20 cellular contexts compared by ENCODE assay signal in the genomic region with DNA sequence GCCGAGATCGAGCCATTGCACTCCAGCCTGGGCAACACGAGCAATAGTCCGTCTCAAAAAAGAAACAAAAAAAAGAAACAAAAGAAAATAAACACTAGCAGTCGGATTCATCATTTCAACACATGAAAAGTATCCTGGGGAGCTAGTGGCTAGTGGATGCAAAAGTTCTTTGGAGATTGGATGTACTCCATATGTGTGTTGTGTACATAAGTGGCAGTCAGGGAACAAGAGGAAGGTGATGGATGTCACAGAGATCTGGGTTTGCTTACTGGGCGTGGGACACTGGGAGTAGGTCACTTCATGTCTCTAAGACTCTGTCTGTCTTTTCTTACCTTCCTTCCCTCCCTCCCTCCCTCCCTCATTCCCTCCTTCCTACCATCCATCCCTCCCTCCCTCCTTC. TPM values are rescaled to one million over a fixed set of nuclear protein-coding genes. Genes with fewer than 3 reads are reported as not detected.
DNase-seq lines count a peak whose midpoint lies in the region; ATAC-seq, FAIRE-seq and TF ChIP-seq lines count a peak whose summit lies in the region.
"Had no signal": no experiment of that assay in that cellular context is flagged by ENCODE, and none has a peak within 500 bp of the region (broad histone marks: within the 10 kb centered on the region; RNA-seq: fewer than 3 reads in every experiment).

No MANE protein-coding gene starts in this region.

- H2BK120ac ChIP-seq in trophoblast cell (ENCODE audit: insufficient read depth, low read length, poor library complexity) = no peak overlapping the region

- no peak overlapping the region for H2AK5ac ChIP-seq in trophoblast cell (ENCODE audit: low read length)

- TF ChIP-seq CTCF in HepG2 (CRISPR knock-in tag; IDR thresholded peaks at IDR 0.05) = no peak
- TF ChIP-seq CTCF in right lobe of liver (IDR thresholded peaks at IDR 0.05) = no peak
- TF ChIP-seq CTCF in astrocyte of the spinal cord (IDR thresholded peaks at IDR 0.05; ENCODE audit: low read depth, low read length) = no peak
- TF ChIP-seq CTCF in mucosa of descending colon (IDR thresholded peaks at IDR 0.05) = no peak
- no peak for TF ChIP-seq CTCF in gastroesophageal sphincter (IDR thresholded peaks at IDR 0.05)

- ATAC-seq in HepG2 (no peak), right lobe of liver (no peak), mucosa of descending colon (peak; percentile 45), gastroesophageal sphincter (no peak)
- ATAC-seq: A549, K562 had no signal

- FAIRE-seq in HepG2 (lab: Jason Lieb, UNC) = no peak
- FAIRE-seq: A549, D721Med, K562, RCC 7860 had no signal

- DNase-seq in HepG2 (ENCODE audit: low spot score) (no peak), right lobe of liver (no peak), astrocyte of the spinal cord (ENCODE audit: low read depth, low spot score) (peak; percentile 35), mucosa of descending colon (no peak), SJCRH30 (no peak), kidney tubule cell (ENCODE audit: low spot score) (no peak), trophoblast cell (no peak)
- DNase-seq: BE2C, DMS53, H7, NCI-H1105 treated with DMSO at 0.1 percent for 48 hours, NCI-H1694, NCI-H2081, NCI-H2171 treated with DMSO at 0.1 percent for 48 hours, NCI-H524 treated with DMSO at 0.1 percent for 48 hours had no signal

- H2BK12ac ChIP-seq in trophoblast cell (ENCODE audit: low read length) = no peak overlapping the region

- H3K79me1 ChIP-seq in trophoblast cell (ENCODE audit: low read length) = no peaks in the 10 kb centered on the region

- H4K12ac ChIP-seq in trophoblast cell (ENCODE audit: low read depth, low read length) = no peak overlapping the region

- no peak for TF ChIP-seq EP300 in HepG2 (IDR thresholded peaks at IDR 0.05; ENCODE audit: low read depth in 2 of 2, low read length in 2 of 2)
- no peak for TF ChIP-seq EP300 in HepG2 (CRISPR knock-in tag; IDR thresholded peaks at IDR 0.05; ENCODE audit: borderline replicate concordance)
- TF ChIP-seq EP300 in gastroesophageal sphincter (IDR thresholded peaks at IDR 0.05) = no peak

- H3K14ac ChIP-seq in trophoblast cell (ENCODE audit: low read length) = no peak overlapping the region

- intact Hi-C loops in HepG2 (cut with micrococcal nuclease; ENCODE audit: unreplicated experiment) = no loop called here
- intact Hi-C loops in right lobe of liver (cut with DNase I) = no loop called here
- intact Hi-C loops in mucosa of descending colon (cut with DNase I, micrococcal nuclease) = no loop called here

- H3K9ac ChIP-seq in HepG2 (ENCODE audit: insufficient read depth, low read depth, low read length) (no peak overlapping the region), trophoblast cell (ENCODE audit: low read length) (no peak overlapping the region)

- H3K4me2 ChIP-seq in HepG2 (ENCODE audit: low read depth, low read length) (no peak overlapping the region), trophoblast cell (ENCODE audit: low read length) (no peak overlapping the region)
- H3K4me2 ChIP-seq: A549 had no signal

- no peak overlapping the region for H3K27ac ChIP-seq in HepG2 (ENCODE audit: extremely low read length, insufficient read depth, low read length)
- no peak overlapping the region for H3K27ac ChIP-seq in right lobe of liver
- no peak overlapping the region for H3K27ac ChIP-seq in gastroesophageal sphincter
- H3K27ac ChIP-seq in SJCRH30 = no peak overlapping the region
- H3K27ac ChIP-seq in trophoblast cell (ENCODE audit: low read depth, low read length) = no peak overlapping the region
- H3K27ac ChIP-seq: A549 had no signal

- H2AFZ ChIP-seq in HepG2 (ENCODE audit: low read length) = no peak overlapping the region
- no peak overlapping the region for H2AFZ ChIP-seq in trophoblast cell (ENCODE audit: insufficient read depth, low read length, poor library complexity)

- no peak overlapping the region for H2BK5ac ChIP-seq in trophoblast cell (ENCODE audit: low read depth, low read length, poor library complexity)

- H3K27me3 ChIP-seq in HepG2 (ENCODE audit: control insufficient read depth in 1 of 2, insufficient read depth in 2 of 2, low read length in 2 of 2) = peaks cover 9 to 28% of the 10 kb centered on the region in 2 experiments; a peak in 4 of 5 replicates
- no peaks in the 10 kb centered on the region for H3K27me3 ChIP-seq in right lobe of liver
- no peaks in the 10 kb centered on the region for H3K27me3 ChIP-seq in gastroesophageal sphincter
- no peaks in the 10 kb centered on the region for H3K27me3 ChIP-seq in SJCRH30
- no peaks in the 10 kb centered on the region for H3K27me3 ChIP-seq in trophoblast cell (ENCODE audit: insufficient read depth, low read length)
- H3K27me3 ChIP-seq: BE2C had no signal

- no TSS peak for BruUV-seq in HepG2 (replicated peaks; lab: Mats Ljungman, UMichigan)

- no peak overlapping the region for H4K91ac ChIP-seq in trophoblast cell (ENCODE audit: low read depth, low read length)

- no peaks in the 10 kb centered on the region for H3K9me3 ChIP-seq in HepG2 (ENCODE audit: low read length)
- no peaks in the 10 kb centered on the region for H3K9me3 ChIP-seq in right lobe of liver
- H3K9me3 ChIP-seq in mucosa of descending colon = no peaks in the 10 kb centered on the region
- H3K9me3 ChIP-seq in gastroesophageal sphincter = peaks cover 0 to 19% (median 0%) of the 10 kb centered on the region in 3 donors
- peaks cover 12% of the 10 kb centered on the region for H3K9me3 ChIP-seq in SJCRH30 (replicated peaks)
- H3K9me3 ChIP-seq in trophoblast cell (ENCODE audit: insufficient read depth, low read depth, low read length) = peaks cover 3% of the 10 kb centered on the region
- H3K9me3 ChIP-seq: BE2C had no signal

- H3K4me1 ChIP-seq in HepG2 (ENCODE audit: insufficient read depth, low read length) = no peaks in the 10 kb centered on the region
- H3K4me1 ChIP-seq in right lobe of liver = no peaks in the 10 kb centered on the region
- no peaks in the 10 kb centered on the region for H3K4me1 ChIP-seq in mucosa of descending colon (ENCODE audit: low read depth)
- no peaks in the 10 kb centered on the region for H3K4me1 ChIP-seq in gastroesophageal sphincter
- H3K4me1 ChIP-seq in SJCRH30 = no peaks in the 10 kb centered on the region
- H3K4me1 ChIP-seq in trophoblast cell (ENCODE audit: control insufficient read depth in 1 of 2, insufficient read depth in 2 of 2, low read length in 2 of 2) = no peaks in the 10 kb centered on the region
- H3K4me1 ChIP-seq: A549 had no signal

- no peak overlapping the region for H3K4me3 ChIP-seq in HepG2 (replicated peaks in 1 of 3; ENCODE audit: insufficient read depth in 1 of 3, low read depth in 2 of 3, low read length in 3 of 3)
- H3K4me3 ChIP-seq in right lobe of liver = no peak overlapping the region
- no peak overlapping the region for H3K4me3 ChIP-seq in astrocyte of the spinal cord (ENCODE audit: low read depth, low read length)
- H3K4me3 ChIP-seq in mucosa of descending colon = no peak overlapping the region
- H3K4me3 ChIP-seq in gastroesophageal sphincter = no peak overlapping the region
- no peak overlapping the region for H3K4me3 ChIP-seq in SJCRH30
- H3K4me3 ChIP-seq in trophoblast cell (ENCODE audit: low read depth, low read length) = no peak overlapping the region
- H3K4me3 ChIP-seq: A549, K562 had no signal

- H3K36me3 ChIP-seq in HepG2 (replicated peaks in 1 of 2; ENCODE audit: control insufficient read depth in 1 of 2, insufficient read depth in 2 of 2, low read length in 2 of 2) (no peaks in the 10 kb centered on the region), right lobe of liver (no peaks in the 10 kb centered on the region), mucosa of descending colon (ENCODE audit: low read depth) (no peaks in the 10 kb centered on the region), gastroesophageal sphincter (no peaks in the 10 kb centered on the region), SJCRH30 (no peaks in the 10 kb centered on the region), trophoblast cell (ENCODE audit: control insufficient read depth in 1 of 2, insufficient read depth in 2 of 2, low read length in 2 of 2) (peaks cover 29 to 35% of the 10 kb centered on the region in 2 experiments)
- H3K36me3 ChIP-seq: BE2C had no signal

- CTCF ChIA-PET in HepG2 (lab: Yijun Ruan, JAX; ENCODE audit: low intra/inter-chr PET ratio, low total read pairs) = no interaction called here

- in situ Hi-C loops in HepG2 (cut with HindIII; ENCODE audit: extremely low pct_ligation_motif_present, low pct_unique_long_range_greater_than_20kb) = no loop called here
- in situ Hi-C loops in astrocyte of the spinal cord (cut with HindIII; ENCODE audit: low sequenced_read_pairs) = no loop called here

- no peaks in the 10 kb centered on the region for H3K79me2 ChIP-seq in HepG2 (ENCODE audit: insufficient read depth, low read length)
- no peaks in the 10 kb centered on the region for H3K79me2 ChIP-seq in trophoblast cell (ENCODE audit: control insufficient read depth, insufficient read depth, low read length, poor library complexity)

- H3K18ac ChIP-seq in trophoblast cell (ENCODE audit: low read length) = no peak overlapping the region

- whole genome bisulfite sequencing in HepG2 (ENCODE audit: low lambda C conversion rate) = 38% methylated on average over 6 of the region's 6 CpGs
- WGBS in right lobe of liver (ENCODE audit: insufficient coverage, low coverage, low lambda C conversion rate, missing lambda C conversion rate) = 71% methylated on average over 6 of the region's 6 CpGs
- 64 to 92% methylated on average over 4 to 6 of the region's 6 CpGs for WGBS in gastroesophageal sphincter (ENCODE audit: low coverage in 1 of 2), 2 donors
- no CpG with 5 or more reads among the region's 6 CpGs for WGBS in trophoblast cell (ENCODE audit: extremely low coverage, insufficient coverage, insufficient read length)

- no peak for TF ChIP-seq RAD21 in HepG2 (CRISPR knock-in tag; IDR thresholded peaks at IDR 0.05)

- POLR2A ChIA-PET in HepG2 (lab: Yijun Ruan, JAX) = no interaction called here

- no peak overlapping the region for H3K4ac ChIP-seq in trophoblast cell (ENCODE audit: low read depth, low read length)

- TF ChIP-seq POLR2A in HepG2 (IDR thresholded peaks at IDR 0.05; ENCODE audit: insufficient read depth in 1 of 2, low read depth in 2 of 2, low read length in 2 of 2) (no peak), right lobe of liver (IDR thresholded peaks at IDR 0.05) (no peak), gastroesophageal sphincter (IDR thresholded peaks at IDR 0.05) (no peak)

- no peak overlapping the region for H4K8ac ChIP-seq in trophoblast cell (ENCODE audit: low read depth, low read length)

- H4K20me1 ChIP-seq in HepG2 (ENCODE audit: insufficient read depth, low read length) = no peaks in the 10 kb centered on the region

- H3K23ac ChIP-seq in trophoblast cell (ENCODE audit: low read length) = no peak overlapping the region

RNA-seq across cellular contexts. Expression of gene MRC2, which starts 35.4 kb away (rescaled TPM):
- total RNA-seq in HepG2 (2016; rRNA removed; fragmentation: Illumina TruSeq; extraction: Trizol) (not detected in 2 replicates), right lobe of liver (1 to 10 TPM; 1.7 to 7.4 (median 3.8) TPM), mucosa of descending colon (10 to 100 TPM in 2 of 3 donors, 1 to 10 TPM in 1; 5.1 to 20.3 (median 10.8) TPM), gastroesophageal sphincter (10 to 100 TPM; 23.3 to 59.8 (median 39.9) TPM)
- total RNA-seq in HepG2 (2016; cell fraction: cytosol; rRNA removed; fragmentation: Illumina TruSeq; extraction: Trizol; ENCODE audit: low read depth) = not detected in 2 replicates
- total RNA-seq in HepG2 (2016; cell fraction: insoluble cytoplasmic fraction; rRNA removed; fragmentation: Illumina TruSeq; extraction: Trizol) = not detected in 2 replicates
- total RNA-seq in HepG2 (2016; cell fraction: membrane; rRNA removed; fragmentation: Illumina TruSeq; extraction: Trizol) = not detected in 2 replicates
- total RNA-seq in HepG2 (2016; cell fraction: nucleus; rRNA removed; fragmentation: Illumina TruSeq; extraction: Trizol) = not detected in 2 replicates
- polyA plus RNA-seq in HepG2 (2011; rRNA removed) = not detected in 2 replicates
- not detected in 2 replicates for polyA plus RNA-seq in HepG2 (2011; cell fraction: cytosol; rRNA removed)
- polyA plus RNA-seq in HepG2 (2011; cell fraction: nucleus; rRNA removed) = 0.03 and 0.10 TPM in 2 replicates
- polyA plus RNA-seq in HepG2 (2012) = 0.01 TPM in 1 of 2 replicates, not detected in the other
- not detected in 2 replicates for polyA plus RNA-seq in HepG2 (2016; cell fraction: cytosol; fragmentation: Illumina TruSeq; extraction: Trizol; ENCODE audit: low read depth)
- polyA plus RNA-seq in HepG2 (2016; cell fraction: insoluble cytoplasmic fraction; fragmentation: Illumina TruSeq; extraction: Trizol; ENCODE audit: low read depth) = not detected in 2 replicates
- polyA plus RNA-seq in HepG2 (2016; cell fraction: membrane; fragmentation: Illumina TruSeq; extraction: Trizol; ENCODE audit: low read depth) = not detected in 2 replicates
- not detected in 2 replicates for polyA plus RNA-seq in HepG2 (2016; cell fraction: nucleus; fragmentation: Illumina TruSeq; extraction: Trizol; ENCODE audit: insufficient read depth, low read depth)
- polyA minus RNA-seq in HepG2 (2011; rRNA and poly(A)+ RNA removed; ENCODE audit: low replicate concordance) = 0.04 and 20.3 TPM in 2 replicates
- 0.26 TPM in 1 of 2 replicates, not detected in the other for polyA minus RNA-seq in HepG2 (2011; cell fraction: cytosol; rRNA and poly(A)+ RNA removed)
- polyA minus RNA-seq in HepG2 (2011; cell fraction: nucleus; rRNA and poly(A)+ RNA removed) = 0.12 and 0.39 TPM in 2 replicates
- 4.4 and 4.5 TPM in 2 replicates for total RNA-seq in SJCRH30 (2014; rRNA removed; shearing (Covaris generic))
- 70.3 and 73.6 TPM in 2 replicates for polyA plus RNA-seq in trophoblast cell (2013)
